8 cellular contexts compared by ENCODE assay signal in the genomic region with DNA sequence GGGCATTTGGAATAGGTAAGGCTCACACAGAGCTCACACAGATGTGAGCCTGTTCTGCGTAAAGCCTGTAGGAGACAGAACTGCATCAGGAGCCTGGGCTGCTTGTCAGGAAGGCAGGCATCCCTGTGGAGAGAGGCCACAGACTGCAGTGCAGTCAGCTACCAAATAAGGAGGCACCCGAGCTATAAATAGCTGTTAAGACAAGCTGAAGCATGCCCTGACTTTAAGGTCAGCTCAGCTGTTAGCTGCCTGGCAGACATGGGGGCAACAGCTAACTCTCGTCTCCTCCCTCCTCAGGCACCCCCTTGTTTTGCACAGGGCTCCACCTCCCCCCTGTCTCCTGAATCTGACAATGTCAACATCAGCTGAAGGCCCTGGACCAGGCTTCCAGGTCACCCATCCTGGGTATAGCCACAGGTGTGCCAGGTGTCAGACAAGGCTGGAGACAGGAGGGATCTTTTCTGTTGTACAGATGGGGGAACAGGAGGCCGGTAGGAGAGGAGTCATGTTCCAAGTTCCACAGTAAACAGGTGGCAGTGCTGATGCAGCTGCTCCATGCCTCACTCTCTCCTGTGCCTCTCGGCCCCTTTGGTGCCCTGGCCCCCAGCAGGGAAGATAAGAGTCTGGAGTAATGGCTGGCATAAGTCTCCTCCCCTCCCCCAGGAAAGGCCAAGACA. TPM values are rescaled to one million over a fixed set of nuclear protein-coding genes. Genes with fewer than 3 reads are reported as not detected.
A peak's percentile ranks its signal among the peaks of the same experiment; 100 is the strongest.
DNase-seq lines count a peak whose midpoint lies in the region; ATAC-seq and TF ChIP-seq lines count a peak whose summit lies in the region.

No MANE protein-coding gene starts in this region.

- peaks cover 22% of the 10 kb centered on the region for H3K4me1 ChIP-seq in left ventricle myocardium inferior

- H3K27ac ChIP-seq in left ventricle myocardium inferior (replicated peaks), result peak overlapping the region; percentile 90

- no peaks in the 10 kb centered on the region for H3K27me3 ChIP-seq in left ventricle myocardium inferior (ENCODE audit: low read depth)

- H3K4me3 ChIP-seq in left ventricle myocardium inferior, result peak overlapping the region; percentile 19

- no peaks in the 10 kb centered on the region for H3K36me3 ChIP-seq in left ventricle myocardium inferior

- TF ChIP-seq CTCF in left ventricle myocardium inferior (IDR thresholded peaks at IDR 0.05; ENCODE audit: borderline replicate concordance), result peak; percentile 38

- DNase-seq in NCI-H1092 treated with DMSO at 0.1 percent for 48 hours (lab: John Stamatoyannopoulos, UW) (peak; percentile 38), NCI-H1092 (lab: John Stamatoyannopoulos, UW) (no peak), SHP77 treated with DMSO at 0.1 percent for 48 hours (lab: John Stamatoyannopoulos, UW) (peak; percentile 96), left ventricle myocardium inferior (peak; percentile 61), ureter (ENCODE audit: low spot score) (peak; percentile 58), occipital lobe (lab: John Stamatoyannopoulos, UW) (no peak)
- no peak for DNase-seq in activated CD4-positive, CD25-positive, alpha-beta regulatory T cell treated with anti-CD3 and anti-CD28 coated beads, Interleukin-2, amount 50 U/mL, for 72 hours

- H3K9me3 ChIP-seq in left ventricle myocardium inferior (replicated peaks), result no peaks in the 10 kb centered on the region

- no peak for ATAC-seq in GM21423 (IDR thresholded peaks at IDR 0.05; ENCODE audit: unreplicated experiment)

- intact Hi-C loops in left ventricle myocardium inferior (cut with micrococcal nuclease), result no loop called here

RNA-seq across cellular contexts. Expression of a gene that starts 27.6 kb away (rescaled TPM):
- 90.0 TPM for total RNA-seq in left ventricle myocardium inferior
- total RNA-seq in ureter, result 108 TPM
- 89.2 TPM for total RNA-seq in occipital lobe

Comparison
In these comparisons a context has a peak if more than half of its experiments do, and no peak if none do; other contexts are left out.
1. DNase-seq: peak in NCI-H1092 treated with DMSO at 0.1 percent for 48 hours (single experiment), SHP77 treated with DMSO at 0.1 percent for 48 hours (single experiment), left ventricle myocardium inferior (single experiment) and ureter (single experiment); none in NCI-H1092 (single experiment), activated CD4-positive, CD25-positive, alpha-beta regulatory T cell treated with anti-CD3 and anti-CD28 coated beads, Interleukin-2, amount 50 U/mL, for 72 hours (single experiment) and occipital lobe (single experiment).